ENCODE assay signal across 13 cellular contexts in genomic region chr15:55224892-55225291, GRCh38. TPM values are rescaled to one million over a fixed set of nuclear protein-coding genes. Genes with fewer than 3 reads are reported as not detected.
DNase-seq lines count a peak whose midpoint lies in the region; ATAC-seq lines count a peak whose summit lies in the region.
"Had no signal": no experiment of that assay in that cellular context is flagged by ENCODE, and none has a peak within 500 bp of the region (broad histone marks: within the 10 kb centered on the region; RNA-seq: fewer than 3 reads in every experiment).

No MANE protein-coding gene starts in this region.

- CTCF ChIA-PET in activated CD8-positive, alpha-beta T cell treated with anti-CD3 and anti-CD28 coated beads, Interleukin-2, amount 10 ng/mL, durations not matched to agents 7 days and 5 days (lab: Charles Lee): no interaction called here

- H3K4me3 Mint-ChIP-seq in activated CD8-positive, alpha-beta T cell treated with anti-CD3 and anti-CD28 coated beads, Interleukin-2, amount 10 ng/mL, durations not matched to agents 7 days and 5 days: peak overlapping the region; percentile 5
- peak overlapping the region in 8 of 10 donors; percentile 16 to 66 (median 42) for H3K4me3 Mint-ChIP-seq in naive thymus-derived CD8-positive, alpha-beta T cell
- H3K4me3 Mint-ChIP-seq: nephron progenitor cell had no signal

- no peaks in the 10 kb centered on the region for H3K9me3 Mint-ChIP-seq in activated CD8-positive, alpha-beta T cell treated with anti-CD3 and anti-CD28 coated beads, Interleukin-2, amount 10 ng/mL, durations not matched to agents 7 days and 5 days (ENCODE audit: insufficient read depth)
- H3K9me3 Mint-ChIP-seq in naive thymus-derived CD8-positive, alpha-beta T cell: no peaks in the 10 kb centered on the region
- H3K9me3 Mint-ChIP-seq: nephron progenitor cell had no signal

- POLR2A ChIA-PET in activated CD8-positive, alpha-beta T cell treated with anti-CD3 and anti-CD28 coated beads, Interleukin-2, amount 10 ng/mL, durations not matched to agents 7 days and 5 days (lab: Charles Lee): interaction anchor here (1.2 to 1.5 kb wide), 2 partner anchors 26 to 42 kb away, joined by 3 to 4 read pairs; no protein-coding TSS in a partner anchor
- POLR2A ChIA-PET in naive thymus-derived CD8-positive, alpha-beta T cell (lab: Charles Lee): no interaction called here

- peaks cover 77% of the 10 kb centered on the region for H3K36me3 Mint-ChIP-seq in activated CD8-positive, alpha-beta T cell treated with anti-CD3 and anti-CD28 coated beads, Interleukin-2, amount 10 ng/mL, durations not matched to agents 7 days and 5 days (ENCODE audit: low read depth)
- H3K36me3 Mint-ChIP-seq in naive thymus-derived CD8-positive, alpha-beta T cell: peaks cover 0 to 29% (median 4%) of the 10 kb centered on the region in 3 donors

- ATAC-seq in GM18907 (IDR thresholded peaks at IDR 0.05; ENCODE audit: unreplicated experiment) (peak; percentile 53), HG03571 (IDR thresholded peaks at IDR 0.05; ENCODE audit: unreplicated experiment) (peak; percentile 42), GM21526 (IDR thresholded peaks at IDR 0.05; ENCODE audit: low FRiP score, unreplicated experiment) (no peak), HG03520 (IDR thresholded peaks at IDR 0.05; ENCODE audit: unreplicated experiment) (no peak), HG03460 (IDR thresholded peaks at IDR 0.05; ENCODE audit: unreplicated experiment) (no peak)
- peak; percentile 56 for ATAC-seq in activated CD8-positive, alpha-beta T cell treated with anti-CD3 and anti-CD28 coated beads, Interleukin-2, amount 10 ng/mL, durations not matched to agents 7 days and 5 days
- peak; percentile 92 to 95 for ATAC-seq in naive thymus-derived CD8-positive, alpha-beta T cell

- no peaks in the 10 kb centered on the region for H3K27me3 Mint-ChIP-seq in activated CD8-positive, alpha-beta T cell treated with anti-CD3 and anti-CD28 coated beads, Interleukin-2, amount 10 ng/mL, durations not matched to agents 7 days and 5 days (ENCODE audit: low read depth)
- no peaks in the 10 kb centered on the region for H3K27me3 Mint-ChIP-seq in naive thymus-derived CD8-positive, alpha-beta T cell

- peaks cover 74% of the 10 kb centered on the region for H3K4me1 Mint-ChIP-seq in activated CD8-positive, alpha-beta T cell treated with anti-CD3 and anti-CD28 coated beads, Interleukin-2, amount 10 ng/mL, durations not matched to agents 7 days and 5 days (ENCODE audit: low read depth)
- H3K4me1 Mint-ChIP-seq in naive thymus-derived CD8-positive, alpha-beta T cell: peaks cover 35 to 63% (median 56%) of the 10 kb centered on the region in 4 donors

- peak overlapping the region; percentile 75 for H3K27ac Mint-ChIP-seq in activated CD8-positive, alpha-beta T cell treated with anti-CD3 and anti-CD28 coated beads, Interleukin-2, amount 10 ng/mL, durations not matched to agents 7 days and 5 days
- H3K27ac Mint-ChIP-seq in naive thymus-derived CD8-positive, alpha-beta T cell: peak overlapping the region in 8 of 10 donors; percentile 1 to 78 (median 56)
- H3K27ac Mint-ChIP-seq: nephron progenitor cell had no signal

- DNase-seq in activated CD8-positive, alpha-beta T cell treated with anti-CD3 and anti-CD28 coated beads, Interleukin-2, amount 10 ng/mL, durations not matched to agents 7 days and 5 days: no peak
- peak in 4 of 10 donors; percentile 19 to 51 (median 46) for DNase-seq in naive thymus-derived CD8-positive, alpha-beta T cell
- DNase-seq in DMS53 treated with DMSO at 0.1 percent for 48 hours (lab: John Stamatoyannopoulos, UW; ENCODE audit: unreplicated experiment): no peak
- DNase-seq: EL; NCI-H1930; nephron progenitor cell; stimulated activated CD4-positive, alpha-beta T cell treated with anti-CD3 and anti-CD28 coated beads, Interleukin-1b, Interleukin-23, amount 100 ng/mL, for 48 hours; transverse colon had no signal

RNA-seq across cellular contexts. Expression of gene RSL24D1, which starts 28.2 kb away (rescaled TPM):
- total RNA-seq in activated CD8-positive, alpha-beta T cell treated with anti-CD3 and anti-CD28 coated beads, Interleukin-2, amount 10 ng/mL, durations not matched to agents 7 days and 5 days: 10 to 100 TPM; 79.6 to 85.2 TPM
- total RNA-seq in naive thymus-derived CD8-positive, alpha-beta T cell: 100 to 1,000 TPM; 139 to 147 TPM
- polyA plus RNA-seq in naive thymus-derived CD8-positive, alpha-beta T cell: 100 to 1,000 TPM in 1 of 3 donors, 10 to 100 TPM in 2; 78.8 to 116 (median 93.2) TPM

Comparison
In these comparisons a context has a peak if more than half of its experiments do, and no peak if none do; other contexts are left out.
1. ATAC-seq: peak in GM18907 (single experiment), HG03571 (single experiment), activated CD8-positive, alpha-beta T cell treated with anti-CD3 and anti-CD28 coated beads, Interleukin-2, amount 10 ng/mL, durations not matched to agents 7 days and 5 days (single experiment) and naive thymus-derived CD8-positive, alpha-beta T cell (2 of 2); none in GM21526 (single experiment), HG03520 (single experiment) and HG03460 (single experiment).